ENCODE assay signal across 11 cellular contexts in genomic region chr2:47120424-47120823, GRCh38. TPM values are rescaled to one million over a fixed set of nuclear protein-coding genes. Genes with fewer than 3 reads are reported as not detected.
"Had no signal": no experiment of that assay in that cellular context is flagged by ENCODE, and none has a peak within 500 bp of the region (broad histone marks: within the 10 kb centered on the region; RNA-seq: fewer than 3 reads in every experiment).

No MANE protein-coding gene starts in this region.

RNA-seq across cellular contexts. Expression of gene STPG4, which starts 34.7 kb away (rescaled TPM):
- total RNA-seq: kidney epithelial cell, left ventricle myocardium inferior, mesothelial cell of epicardium, pancreas, skeletal muscle tissue, stomach, urinary bladder had no signal
- polyA plus RNA-seq: naive thymus-derived CD4-positive, alpha-beta T cell; neural cell; pancreas; right cardiac atrium; smooth muscle cell; stomach had no signal
